In genomic region chr1:16183157-16183556, GRCh38 we compare ENCODE assay signal across 12 cellular contexts. TPM values are rescaled to one million over a fixed set of nuclear protein-coding genes. Genes with fewer than 3 reads are reported as not detected.
DNase-seq lines count a peak whose midpoint lies in the region; ATAC-seq and TF ChIP-seq lines count a peak whose summit lies in the region.
"Had no signal": no experiment of that assay in that cellular context is flagged by ENCODE, and none has a peak within 500 bp of the region (broad histone marks: within the 10 kb centered on the region; RNA-seq: fewer than 3 reads in every experiment).

No MANE protein-coding gene starts in this region.

- H3K79me2 ChIP-seq in PC-3 (ENCODE audit: low read length): peaks cover 53% of the 10 kb centered on the region

- peak overlapping the region; percentile 29; the same call in 1 of the 2 replicates for H3K4me2 ChIP-seq in PC-3 (ENCODE audit: low read length)

- H4K20me1 ChIP-seq in PC-3 (ENCODE audit: low read length): no peaks in the 10 kb centered on the region

- no peaks in the 10 kb centered on the region for H3K36me3 ChIP-seq in PC-3 (ENCODE audit: low read depth, low read length)

- H3F3A ChIP-seq in PC-3 (ENCODE audit: low read length, unreplicated experiment): no peaks in the 10 kb centered on the region

- intact Hi-C loops in PC-3 (cut with micrococcal nuclease) (no loop called here), sciatic nerve (cut with DNase I) (no loop called here), dorsolateral prefrontal cortex (cut with DNase I) (loop anchor here in 1 of 2 donors (10.0 kb wide), 1 partner anchor 178 kb away; the partner anchor contains the start of gene SRARP)

- H3K27ac ChIP-seq in PC-3 (ENCODE audit: low read length) (peak overlapping the region; percentile 87), dorsolateral prefrontal cortex (no peak overlapping the region)

- CTCF ChIA-PET in PC-3 (lab: Charles Lee): no interaction called here

- peak overlapping the region; percentile 55 for H3K9ac ChIP-seq in PC-3 (ENCODE audit: low read length)

- no peak for TF ChIP-seq CTCF in PC-3 (conservative IDR thresholded peaks at IDR 0.05; ENCODE audit: low read depth, low read length)
- no peak for TF ChIP-seq CTCF in fibroblast of mammary gland (conservative IDR thresholded peaks at IDR 0.05; ENCODE audit: control insufficient read depth, insufficient read depth, low read depth, low read length)
- no peak for TF ChIP-seq CTCF in dorsolateral prefrontal cortex (IDR thresholded peaks at IDR 0.05 in 54 of 56, conservative IDR thresholded peaks at IDR 0.05 in 2 of 56; ENCODE audit: low read depth in 1 of 56, partially characterized antibody in 56 of 56)

- H3K4me1 ChIP-seq in PC-3 (ENCODE audit: insufficient read depth, low read length): peaks cover 83% of the 10 kb centered on the region

- H3K27me3 ChIP-seq in PC-3 (ENCODE audit: low read length) (no peaks in the 10 kb centered on the region), dorsolateral prefrontal cortex (peaks cover 0 to 3% (median 0%) of the 10 kb centered on the region in 45 donors)

- BruUV-seq in PC-3 (replicated peaks; lab: Mats Ljungman, UMichigan): no TSS peak

- H2AFZ ChIP-seq in PC-3 (ENCODE audit: low read length): no peak overlapping the region

- H3K4me3 ChIP-seq in PC-3 (ENCODE audit: low read length): no peak overlapping the region
- no peak overlapping the region for H3K4me3 ChIP-seq in fibroblast of mammary gland (ENCODE audit: control insufficient read depth, low read depth, low read length)
- no peak overlapping the region for H3K4me3 ChIP-seq in dorsolateral prefrontal cortex

- DNase-seq in DMS53 treated with DMSO at 0.1 percent for 48 hours (lab: John Stamatoyannopoulos, UW; ENCODE audit: unreplicated experiment) (peak; percentile 68), PC-3 (peak; percentile 88), fibroblast of mammary gland (ENCODE audit: low read depth) (peak; percentile 98), sciatic nerve (ENCODE audit: low spot score) (no peak), dorsolateral prefrontal cortex (no peak)
- no peak for DNase-seq in activated T-cell treated with anti-CD3 and anti-CD28 coated beads, Interleukin-2, amount 50 U/mL, for 1 hour
- no peak for DNase-seq in stimulated activated CD4-positive, alpha-beta T cell treated with anti-CD3 and anti-CD28 coated beads, Interleukin-2, amount 100 ng/mL, for 48 hours
- no peak for DNase-seq in activated T-cell treated with anti-CD3 and anti-CD28 coated beads, Interleukin-2, amount 50 U/mL, for 48 hours
- DNase-seq: activated naive CD4-positive, alpha-beta T cell; erythroblast; naive thymus-derived CD8-positive, alpha-beta T cell; NCI-H524 had no signal

- H3K9me3 ChIP-seq in PC-3 (ENCODE audit: low read length): no peaks in the 10 kb centered on the region

- no peaks in the 10 kb centered on the region for H3K9me2 ChIP-seq in PC-3 (replicated peaks; ENCODE audit: low read length)

- ATAC-seq in PC-3: peak; percentile 8
- ATAC-seq in sciatic nerve: peak; percentile 57
- ATAC-seq: naive thymus-derived CD8-positive, alpha-beta T cell had no signal

- POLR2A ChIA-PET in PC-3 (lab: Charles Lee; ENCODE audit: unreplicated experiment): no interaction called here

RNA-seq across cellular contexts. Expression of gene EPHA2, which starts 27.3 kb away (rescaled TPM):
- 459 and 567 TPM in 2 replicates for total RNA-seq in PC-3 (2014; rRNA removed)
- total RNA-seq in sciatic nerve: 31.3 TPM
- 10 to 100 TPM in 5 of 120 experiments, 1 to 10 TPM in 115; 1.4 to 14.6 (median 4.4) TPM for total RNA-seq in dorsolateral prefrontal cortex
- total RNA-seq: naive thymus-derived CD8-positive, alpha-beta T cell had no signal

RNA-seq across cellular contexts. Expression of gene ARHGEF19, which starts 29.3 kb away (rescaled TPM):
- total RNA-seq in PC-3 (2014; rRNA removed) (13.8 and 28.1 TPM in 2 replicates), sciatic nerve (4.6 TPM), dorsolateral prefrontal cortex (1 to 10 TPM in 92 of 120 experiments, under 1 TPM in 28; 0.25 to 6.1 (median 1.6) TPM)

RNA-seq across cellular contexts. Expression of gene CPLANE2, which starts 53.8 kb away (rescaled TPM):
- total RNA-seq in PC-3 (2014; rRNA removed) (9.6 and 11.6 TPM in 2 replicates), sciatic nerve (9.8 TPM), dorsolateral prefrontal cortex (10 to 100 TPM in 117 of 120 experiments, 1 to 10 TPM in 3; 8.3 to 46.2 (median 18.1) TPM)

Comparison
In these comparisons a context has a peak if more than half of its experiments do, and no peak if none do; other contexts are left out.
1. DNase-seq: peak in DMS53 treated with DMSO at 0.1 percent for 48 hours (single experiment), PC-3 (single experiment) and fibroblast of mammary gland (single experiment); none in sciatic nerve (single experiment), activated T-cell treated with anti-CD3 and anti-CD28 coated beads, Interleukin-2, amount 50 U/mL, for 1 hour (single experiment), stimulated activated CD4-positive, alpha-beta T cell treated with anti-CD3 and anti-CD28 coated beads, Interleukin-2, amount 100 ng/mL, for 48 hours (0 of 2), dorsolateral prefrontal cortex (0 of 10) and activated T-cell treated with anti-CD3 and anti-CD28 coated beads, Interleukin-2, amount 50 U/mL, for 48 hours (0 of 2).
2. RNA of gene EPHA2, which starts 27.3 kb away (total RNA-seq): 459 to 567 TPM in PC-3; 31.3 TPM in sciatic nerve (single experiment) and 1.4 to 14.6 TPM in dorsolateral prefrontal cortex; every median in the first group is over 10 times any median in the second.